ENCODE assay signal across 8 cellular contexts in genomic region chr12:66234037-66234693, GRCh38. TPM values are rescaled to one million over a fixed set of nuclear protein-coding genes. Genes with fewer than 3 reads are reported as not detected.
DNase-seq lines count a peak whose midpoint lies in the region; ATAC-seq, FAIRE-seq and TF ChIP-seq lines count a peak whose summit lies in the region.
"Not testable (repeated sequence)": the region's sequence is repeated elsewhere in the genome, so short reads cannot be mapped to it uniquely, and the experiment has no call there.

No MANE protein-coding gene starts in this region.

- not testable (repeated sequence) for H3K4me1 Mint-ChIP-seq in stimulated activated naive CD8-positive, alpha-beta T cell treated with anti-CD3 and anti-CD28 coated beads, Interleukin-15, Interleukin-2, amounts not matched to agents 100 ng/mL and 50 ng/mL, for 24 hours (ENCODE audit: low read depth)

- TF ChIP-seq CTCF in GM10266 (IDR thresholded peaks at IDR 0.05; ENCODE audit: control insufficient read depth, insufficient read depth, low read depth, missing control alignments); bronchial epithelial cell (IDR thresholded peaks at IDR 0.05; ENCODE audit: insufficient read depth, low read length, severe bottlenecking); lung (IDR thresholded peaks at IDR 0.05; ENCODE audit: control extremely low read depth, extremely low read depth): not testable (repeated sequence)
- peak; percentile 52 for TF ChIP-seq CTCF in WERI-Rb-1 (IDR thresholded peaks at IDR 0.05; ENCODE audit: low read depth, low read length)

- H3K27me3 Mint-ChIP-seq in stimulated activated naive CD8-positive, alpha-beta T cell treated with anti-CD3 and anti-CD28 coated beads, Interleukin-15, Interleukin-2, amounts not matched to agents 100 ng/mL and 50 ng/mL, for 24 hours, result peaks cover 29% of the 10 kb centered on the region

- not testable (repeated sequence) for H3K27ac Mint-ChIP-seq in stimulated activated naive CD8-positive, alpha-beta T cell treated with anti-CD3 and anti-CD28 coated beads, Interleukin-15, Interleukin-2, amounts not matched to agents 100 ng/mL and 50 ng/mL, for 24 hours

- peak; percentile 97 for ATAC-seq in GM21529 (IDR thresholded peaks at IDR 0.05; ENCODE audit: unreplicated experiment)
- peak; percentile 83 for ATAC-seq in HG03432 (IDR thresholded peaks at IDR 0.05; ENCODE audit: unreplicated experiment)
- peak; percentile 35 for ATAC-seq in lung (ENCODE audit: insufficient read depth, low FRiP score)

- H3K27ac ChIP-seq in WERI-Rb-1; lung (ENCODE audit: low read depth in 1 of 2, low read length in 1 of 2): not testable (repeated sequence)

- H3K4me3 Mint-ChIP-seq in stimulated activated naive CD8-positive, alpha-beta T cell treated with anti-CD3 and anti-CD28 coated beads, Interleukin-15, Interleukin-2, amounts not matched to agents 100 ng/mL and 50 ng/mL, for 24 hours, result peak overlapping the region; percentile 67

- DNase-seq in GM10266 (ENCODE audit: extremely low spot score) (peak; percentile 37), NCI-H510A treated with DMSO at 0.1 percent for 48 hours (lab: John Stamatoyannopoulos, UW) (peak; percentile 76), WERI-Rb-1 (peak; percentile 94), bronchial epithelial cell (ENCODE audit: low read depth) (peak; percentile 14), lung (ENCODE audit: low spot score) (peak; percentile 44)

- not testable (repeated sequence) for H3K36me3 Mint-ChIP-seq in stimulated activated naive CD8-positive, alpha-beta T cell treated with anti-CD3 and anti-CD28 coated beads, Interleukin-15, Interleukin-2, amounts not matched to agents 100 ng/mL and 50 ng/mL, for 24 hours (ENCODE audit: low read depth)

- peak; percentile 87 for FAIRE-seq in bronchial epithelial cell (lab: Jason Lieb, UNC)

- not testable (repeated sequence) for H3K36me3 ChIP-seq in WERI-Rb-1; bronchial epithelial cell (ENCODE audit: control insufficient read depth, insufficient read depth, low read length); lung (ENCODE audit: control insufficient read depth in 2 of 2, insufficient read depth in 2 of 2, low read length in 2 of 2)

- H3K9me3 Mint-ChIP-seq in stimulated activated naive CD8-positive, alpha-beta T cell treated with anti-CD3 and anti-CD28 coated beads, Interleukin-15, Interleukin-2, amounts not matched to agents 100 ng/mL and 50 ng/mL, for 24 hours, result not testable (repeated sequence)

- peak overlapping the region; percentile 70 for H3K4me3 ChIP-seq in WERI-Rb-1 (ENCODE audit: low read depth, low read length)
- H3K4me3 ChIP-seq in bronchial epithelial cell (ENCODE audit: low read depth, low read length); lung: not testable (repeated sequence)

- H3K4me1 ChIP-seq in lung (ENCODE audit: control insufficient read depth in 2 of 2, insufficient read depth in 2 of 2, low read length in 2 of 2), result not testable (repeated sequence)

- H3K27me3 ChIP-seq in WERI-Rb-1 (ENCODE audit: insufficient read depth, low read depth, severe bottlenecking); bronchial epithelial cell (ENCODE audit: control insufficient read depth, insufficient read depth, low read length); lung (ENCODE audit: control insufficient read depth, insufficient read depth): not testable (repeated sequence)

- WGBS in lung, 2 donors, result 71 to 79% methylated on average over 13 of the region's 13 CpGs

- not testable (repeated sequence) for H3K9me3 ChIP-seq in WERI-Rb-1 (ENCODE audit: severe bottlenecking); lung (ENCODE audit: control insufficient read depth in 2 of 2, insufficient read depth in 1 of 2, low read length in 1 of 2)

RNA-seq across cellular contexts. Expression of gene IRAK3, which starts 45.2 kb away (rescaled TPM):
- total RNA-seq in bronchial epithelial cell (1.0 and 1.6 TPM in 2 replicates), lung (10 to 100 TPM; 47.8 to 77.2 TPM)
- polyA plus RNA-seq in lung, result 10 to 100 TPM in 1 of 2 donors, 1 to 10 TPM in 1; 7.8 to 54.5 TPM

Comparison
In these comparisons a context has a peak if more than half of its experiments do, and no peak if none do; other contexts are left out.
1. DNase-seq: peak in every context shown above with its lines; median percentile 94 in WERI-Rb-1; 76 in NCI-H510A treated with DMSO at 0.1 percent for 48 hours; 44 in lung; 37 in GM10266; 14 in bronchial epithelial cell.
2. ATAC-seq: peak in every context shown above with its lines; median percentile 97 in GM21529; 83 in HG03432; 35 in lung.
3. RNA of gene IRAK3, which starts 45.2 kb away (total RNA-seq): 47.8 to 77.2 TPM in lung; 1.0 to 1.6 TPM in bronchial epithelial cell; every median in the first group is over 10 times any median in the second.